ENCODE assay signal across 8 cellular contexts in the genomic region with DNA sequence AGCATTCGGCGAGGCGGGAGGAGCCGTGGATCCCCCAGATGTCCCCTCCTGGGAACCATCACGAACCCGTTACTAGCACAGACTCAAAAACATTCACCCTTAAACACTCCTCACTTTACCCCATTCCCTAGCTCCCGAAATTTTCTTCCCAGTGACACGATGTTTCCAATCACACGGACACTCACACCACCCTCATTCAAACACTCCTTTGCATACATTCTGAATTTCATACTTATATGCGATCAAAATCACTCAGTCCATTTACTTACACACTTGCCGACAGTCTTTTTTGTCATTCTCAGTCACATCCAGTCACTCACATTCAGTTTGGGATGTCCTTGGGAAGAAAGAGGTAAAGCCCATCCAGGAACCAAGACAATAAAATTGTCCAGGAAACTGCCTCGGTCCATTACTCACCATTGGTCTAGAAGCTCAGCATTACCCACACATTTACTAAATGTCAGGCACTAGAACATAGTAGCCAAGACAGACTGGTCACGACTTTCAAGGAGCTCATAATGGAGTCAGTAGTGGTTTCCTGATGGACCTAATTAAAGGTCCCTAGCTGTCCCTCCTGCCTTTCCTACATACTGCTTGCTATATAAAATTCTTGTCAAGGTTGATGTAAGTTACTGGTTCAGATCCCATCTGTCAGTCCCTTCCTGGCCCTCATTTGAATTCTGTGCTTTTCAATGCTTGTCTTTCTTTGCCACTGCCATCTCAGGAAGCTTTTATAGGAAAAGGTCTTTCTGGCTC. TPM values are rescaled to one million over a fixed set of nuclear protein-coding genes. Genes with fewer than 3 reads are reported as not detected.
DNase-seq lines count a peak whose midpoint lies in the region; ATAC-seq and TF ChIP-seq lines count a peak whose summit lies in the region.

No MANE protein-coding gene starts in this region.

- no peaks in the 10 kb centered on the region for H3K9me3 Mint-ChIP-seq in naive thymus-derived CD8-positive, alpha-beta T cell

- H2AFZ ChIP-seq in Karpas-422 (ENCODE audit: low read length): peak overlapping the region; percentile 30; the same call in 1 of the 2 replicates

- no peaks in the 10 kb centered on the region for H3K27me3 ChIP-seq in Karpas-422 (ENCODE audit: low read length)
- no peaks in the 10 kb centered on the region for H3K27me3 ChIP-seq in colonic mucosa

- no peaks in the 10 kb centered on the region for H3K36me3 ChIP-seq in Karpas-422 (ENCODE audit: insufficient read depth, low read length)
- peaks cover 8% of the 10 kb centered on the region for H3K36me3 ChIP-seq in colonic mucosa

- no peaks in the 10 kb centered on the region for H3K9me2 ChIP-seq in Karpas-422 (replicated peaks; ENCODE audit: insufficient read depth, low read length)

- peak overlapping the region; percentile 86 for H3K4me3 ChIP-seq in Karpas-422 (ENCODE audit: low read length)
- peak overlapping the region; percentile 72 for H3K4me3 ChIP-seq in colonic mucosa

- peaks cover 40 to 78% (median 74%) of the 10 kb centered on the region in 4 donors for H3K4me1 Mint-ChIP-seq in naive thymus-derived CD8-positive, alpha-beta T cell

- H3K36me3 Mint-ChIP-seq in naive thymus-derived CD8-positive, alpha-beta T cell: peaks cover 0 to 23% (median 10%) of the 10 kb centered on the region in 3 donors

- H4K20me1 ChIP-seq in Karpas-422 (ENCODE audit: insufficient read depth, low read depth, low read length): no peaks in the 10 kb centered on the region; the same call in 1 of the 2 replicates

- ATAC-seq in GM18511 (IDR thresholded peaks at IDR 0.05; ENCODE audit: unreplicated experiment) (peak; percentile 4), HG03159 (IDR thresholded peaks at IDR 0.05; ENCODE audit: unreplicated experiment) (no peak)
- peak in 1 of 2 donors; percentile 4 for ATAC-seq in naive thymus-derived CD8-positive, alpha-beta T cell

- H3K27me3 Mint-ChIP-seq in naive thymus-derived CD8-positive, alpha-beta T cell: no peaks in the 10 kb centered on the region

- no peak overlapping the region; the same call in 1 of the 2 replicates for H3K27ac ChIP-seq in Karpas-422 (ENCODE audit: low read length)
- peak overlapping the region; percentile 90 for H3K27ac ChIP-seq in colonic mucosa

- peak overlapping the region; percentile 91 to 99 (median 96) for H3K4me3 Mint-ChIP-seq in naive thymus-derived CD8-positive, alpha-beta T cell

- H3K9ac ChIP-seq in Karpas-422 (ENCODE audit: low read length): peak overlapping the region; percentile 85
- peak overlapping the region; percentile 86 to 93 for H3K9ac ChIP-seq in colonic mucosa (ENCODE audit: low read depth in 2 of 2, low read length in 2 of 2)

- H3K27ac Mint-ChIP-seq in naive thymus-derived CD8-positive, alpha-beta T cell: peak overlapping the region; percentile 96 to 99 (median 98)

- POLR2A ChIA-PET in naive thymus-derived CD8-positive, alpha-beta T cell (lab: Charles Lee): interaction anchor here (0.7 to 3.8 kb wide), 10 partner anchors 10 to 163 kb away, joined by 3 to 26 read pairs (median 6); a partner anchor contains a TSS

- TF ChIP-seq CTCF in colonic mucosa (IDR thresholded peaks at IDR 0.05): no peak

- peak; percentile 48 for DNase-seq in Karpas-422
- no peak for DNase-seq in colonic mucosa
- DNase-seq in naive thymus-derived CD8-positive, alpha-beta T cell: peak in 1 of 10 donors; percentile 35
- no peak for DNase-seq in NCI-H2081 treated with DMSO at 0.1 percent for 48 hours (lab: John Stamatoyannopoulos, UW)
- DNase-seq in globus pallidus (ENCODE audit: low spot score): no peak
- DNase-seq in NCI-H2227 treated with DMSO at 0.1 percent for 48 hours (lab: John Stamatoyannopoulos, UW): no peak

- intact Hi-C loops in colonic mucosa (cut with DNase I): loop anchor here (2.0 to 5.0 kb wide), 2 partner anchors 67 to 76 kb away; a partner anchor contains a TSS

- H3K4me2 ChIP-seq in Karpas-422 (ENCODE audit: low read depth, low read length, poor library complexity, severe bottlenecking): peak overlapping the region; percentile 89

- H3K9me3 ChIP-seq in Karpas-422 (ENCODE audit: low read length): no peaks in the 10 kb centered on the region
- no peaks in the 10 kb centered on the region for H3K9me3 ChIP-seq in colonic mucosa

- H3K4me1 ChIP-seq in Karpas-422 (ENCODE audit: low read length): peaks cover 26% of the 10 kb centered on the region
- peaks cover 13% of the 10 kb centered on the region for H3K4me1 ChIP-seq in colonic mucosa

- H3K79me2 ChIP-seq in Karpas-422 (ENCODE audit: low read length): peaks cover 42% of the 10 kb centered on the region

RNA-seq across cellular contexts. Expression of a gene that starts 0.6 kb away (rescaled TPM):
- total RNA-seq in Karpas-422 (2014; rRNA removed; shearing (Covaris generic); ENCODE audit: low replicate concordance): 19.0 and 33.5 TPM in 2 replicates
- total RNA-seq in colonic mucosa: 100 to 1,000 TPM in 1 of 2 donors, 10 to 100 TPM in 1; 78.1 to 129 TPM
- 10 to 100 TPM; 53.6 to 58.3 TPM for total RNA-seq in naive thymus-derived CD8-positive, alpha-beta T cell
- 100 to 1,000 TPM in 2 of 3 donors, 10 to 100 TPM in 1; 92.8 to 142 (median 113) TPM for polyA plus RNA-seq in naive thymus-derived CD8-positive, alpha-beta T cell

RNA-seq across cellular contexts. Expression of a gene that starts 0.8 kb away (rescaled TPM):
- 33.2 and 42.2 TPM in 2 replicates for total RNA-seq in Karpas-422 (2014; rRNA removed; shearing (Covaris generic); ENCODE audit: low replicate concordance)
- total RNA-seq in colonic mucosa: 10 to 100 TPM; 11.0 to 17.0 TPM
- 10 to 100 TPM; 75.6 to 77.5 TPM for total RNA-seq in naive thymus-derived CD8-positive, alpha-beta T cell
- 1 to 10 TPM; 2.5 to 4.6 (median 3.7) TPM for polyA plus RNA-seq in naive thymus-derived CD8-positive, alpha-beta T cell

RNA-seq across cellular contexts. Expression of a gene that starts 7.9 kb away (rescaled TPM):
- 27.1 and 45.7 TPM in 2 replicates for total RNA-seq in Karpas-422 (2014; rRNA removed; shearing (Covaris generic); ENCODE audit: low replicate concordance)
- 10 to 100 TPM; 24.5 to 34.1 TPM for total RNA-seq in colonic mucosa
- total RNA-seq in naive thymus-derived CD8-positive, alpha-beta T cell: 10 to 100 TPM; 27.8 to 28.3 TPM
- 10 to 100 TPM; 26.7 to 37.5 (median 37.1) TPM for polyA plus RNA-seq in naive thymus-derived CD8-positive, alpha-beta T cell

RNA-seq across cellular contexts. Expression of a gene that starts 17.7 kb away (rescaled TPM):
- 7.3 and 12.2 TPM in 2 replicates for total RNA-seq in Karpas-422 (2014; rRNA removed; shearing (Covaris generic); ENCODE audit: low replicate concordance)
- 10 to 100 TPM; 13.5 to 13.8 TPM for total RNA-seq in colonic mucosa
- 10 to 100 TPM; 24.5 to 27.3 TPM for total RNA-seq in naive thymus-derived CD8-positive, alpha-beta T cell
- polyA plus RNA-seq in naive thymus-derived CD8-positive, alpha-beta T cell: 10 to 100 TPM; 50.4 to 79.6 (median 71.5) TPM
